Comparison of ENCODE assay signal across 1 cellular context in genomic region chr1:235864469-235864868, GRCh38.
TF ChIP-seq lines count a peak whose summit lies in the region.

No MANE protein-coding gene starts in this region.

TF ChIP-seq in WTC11, 78 proteins besides CTCF, POLR2A, EP300 and RAD21 (continued from another document):
- no peak for TF ChIP-seq CDX4 (CRISPR knock-in tag; IDR thresholded peaks at IDR 0.05; ENCODE audit: borderline replicate concordance)
- TF ChIP-seq JUN (CRISPR knock-in tag; IDR thresholded peaks at IDR 0.05) = no peak
- TF ChIP-seq ZNF396 (CRISPR knock-in tag; IDR thresholded peaks at IDR 0.05; ENCODE audit: borderline replicate concordance) = no peak
- no peak for TF ChIP-seq ATF6 (CRISPR knock-in tag; IDR thresholded peaks at IDR 0.05)
- no peak for TF ChIP-seq ZNF121 (CRISPR knock-in tag; IDR thresholded peaks at IDR 0.05)
- TF ChIP-seq MLX (CRISPR knock-in tag; IDR thresholded peaks at IDR 0.05) = no peak
- no peak for TF ChIP-seq ZNF425 (CRISPR knock-in tag; conservative IDR thresholded peaks at IDR 0.05)
